In the genomic region with DNA sequence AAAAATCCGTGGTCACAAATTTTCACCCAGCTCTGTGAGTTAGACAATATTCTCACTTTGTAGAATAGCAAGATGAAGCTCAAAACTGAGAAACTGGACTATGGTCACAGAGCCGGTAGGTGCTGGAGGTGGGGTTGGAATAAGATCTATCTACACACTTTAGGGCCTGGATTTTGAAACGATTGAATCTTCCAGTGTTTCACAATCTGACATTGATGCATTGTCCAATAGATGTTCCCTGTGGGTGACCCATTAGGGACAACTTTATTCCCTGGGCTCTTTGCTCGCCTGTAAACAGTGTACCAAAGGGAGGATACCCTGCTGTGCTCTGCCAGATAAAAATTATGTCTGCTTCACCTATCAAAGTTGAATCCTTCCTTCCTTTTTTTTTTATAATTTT, we compare ENCODE assay signal across 24 cellular contexts.
DNase-seq lines count a peak whose midpoint lies in the region; ATAC-seq and TF ChIP-seq lines count a peak whose summit lies in the region.
"Had no signal": no experiment of that assay in that cellular context is flagged by ENCODE, and none has a peak within 500 bp of the region (broad histone marks: within the 10 kb centered on the region; RNA-seq: fewer than 3 reads in every experiment).

No MANE protein-coding gene starts in this region.

- H3K4me1 Mint-ChIP-seq in nephron = peaks cover 33% of the 10 kb centered on the region
- H3K4me1 Mint-ChIP-seq: CD14-positive monocyte; CD4-positive, alpha-beta memory T cell; CD4-positive, CD25-positive, alpha-beta regulatory T cell; CD8-positive, alpha-beta memory T cell had no signal

- ATAC-seq in activated CD4-positive, CD25-positive, alpha-beta regulatory T cell treated with anti-CD3 and anti-CD28 coated beads, Interleukin-2, amount 50 U/mL, for 24 hours = no peak
- ATAC-seq: GM12878 had no signal

- TF ChIP-seq CTCF in nephron (IDR thresholded peaks at IDR 0.05; ENCODE audit: unreplicated experiment in 3 of 3) = no peak

- no peak overlapping the region for H3K4me3 Mint-ChIP-seq in nephron
- H3K4me3 Mint-ChIP-seq: CD14-positive monocyte; CD4-positive, alpha-beta memory T cell; CD4-positive, CD25-positive, alpha-beta regulatory T cell; CD8-positive, alpha-beta memory T cell had no signal

- H3K9me3 Mint-ChIP-seq in nephron = no peaks in the 10 kb centered on the region
- H3K9me3 Mint-ChIP-seq: CD14-positive monocyte had no signal

- peak; percentile 54 for DNase-seq in NCI-H146 (lab: John Stamatoyannopoulos, UW)
- DNase-seq in NCI-H69 (lab: John Stamatoyannopoulos, UW) = peak; percentile 40
- no peak for DNase-seq in NCI-H774 (lab: John Stamatoyannopoulos, UW)
- DNase-seq in substantia nigra (lab: John Stamatoyannopoulos, UW) = no peak
- DNase-seq: 8988T; ACHN; BE2C; C1 segment of cervical spinal cord; CD4-positive, alpha-beta memory T cell; CD4-positive, CD25-positive, alpha-beta regulatory T cell; CD8-positive, alpha-beta memory T cell; COR-L47; DMS 273 treated with DMSO at 0.1 percent for 48 hours; DMS153; DMS53; DMS79; DND-41; EL; GDM1 had no signal

- peak overlapping the region; percentile 2 to 70 (median 20) for H3K27ac Mint-ChIP-seq in nephron
- H3K27ac Mint-ChIP-seq: CD14-positive monocyte; CD4-positive, alpha-beta memory T cell; CD4-positive, CD25-positive, alpha-beta regulatory T cell; CD8-positive, alpha-beta memory T cell had no signal

- no peaks in the 10 kb centered on the region for H3K36me3 Mint-ChIP-seq in nephron (ENCODE audit: low read depth)
- H3K36me3 Mint-ChIP-seq: CD14-positive monocyte; CD4-positive, alpha-beta memory T cell; CD4-positive, CD25-positive, alpha-beta regulatory T cell; CD8-positive, alpha-beta memory T cell had no signal

- no peaks in the 10 kb centered on the region for H3K27me3 Mint-ChIP-seq in nephron (ENCODE audit: low read depth)
- H3K27me3 Mint-ChIP-seq: CD4-positive, alpha-beta memory T cell; CD4-positive, CD25-positive, alpha-beta regulatory T cell; CD8-positive, alpha-beta memory T cell had no signal

- no peak overlapping the region for H3K27ac ChIP-seq in substantia nigra (ENCODE audit: low read depth, low read length, poor library complexity, severe bottlenecking)
- H3K27ac ChIP-seq: BLaER1 had no signal

Comparison
In these comparisons a context has a peak if more than half of its experiments do, and no peak if none do; other contexts are left out.
1. DNase-seq: peak in NCI-H146 (single experiment) and NCI-H69 (single experiment); none in NCI-H774 (single experiment) and substantia nigra (0 of 49).